In the genomic region with DNA sequence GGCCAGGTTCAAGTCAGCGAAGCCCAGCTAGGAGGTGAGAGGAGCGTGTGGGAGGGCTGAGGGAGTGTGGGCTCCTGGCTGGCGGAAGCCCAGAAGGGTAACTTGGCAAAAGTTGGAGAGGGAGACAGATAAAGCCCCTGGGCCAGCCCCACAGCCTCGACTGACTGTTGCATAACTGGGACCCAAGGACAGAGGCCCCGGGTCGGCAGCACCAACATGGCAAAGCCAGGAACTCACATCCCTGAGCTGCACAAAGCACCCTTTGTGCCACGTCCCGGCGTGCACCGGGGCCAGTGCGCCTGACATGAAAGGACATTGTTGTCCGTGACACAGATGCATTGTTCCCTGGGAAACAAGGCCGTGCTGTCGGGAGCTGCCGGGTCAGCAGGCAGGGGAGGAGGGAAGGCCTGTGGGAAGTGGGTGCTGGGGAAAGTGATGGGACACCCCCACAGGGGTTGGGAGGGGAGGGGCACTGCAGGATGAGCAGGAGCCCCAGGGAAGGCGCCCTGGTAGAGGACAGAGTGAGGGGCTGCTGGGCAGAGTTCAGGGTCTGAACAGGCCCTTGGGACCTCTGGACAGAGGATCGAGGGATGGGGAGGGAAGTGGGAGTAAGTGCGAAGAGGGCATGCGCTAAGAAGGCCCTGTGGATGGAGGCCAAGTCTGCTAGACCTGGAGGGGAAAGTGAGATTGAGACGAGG, we compare ENCODE assay signal across 1 cellular context.
TF ChIP-seq lines count a peak whose summit lies in the region.

No MANE protein-coding gene starts in this region.

TF ChIP-seq in HepG2, 621 proteins besides CTCF, POLR2A, EP300 and RAD21 (continued from another document and continues in another):
- TF ChIP-seq, protein P1, sequence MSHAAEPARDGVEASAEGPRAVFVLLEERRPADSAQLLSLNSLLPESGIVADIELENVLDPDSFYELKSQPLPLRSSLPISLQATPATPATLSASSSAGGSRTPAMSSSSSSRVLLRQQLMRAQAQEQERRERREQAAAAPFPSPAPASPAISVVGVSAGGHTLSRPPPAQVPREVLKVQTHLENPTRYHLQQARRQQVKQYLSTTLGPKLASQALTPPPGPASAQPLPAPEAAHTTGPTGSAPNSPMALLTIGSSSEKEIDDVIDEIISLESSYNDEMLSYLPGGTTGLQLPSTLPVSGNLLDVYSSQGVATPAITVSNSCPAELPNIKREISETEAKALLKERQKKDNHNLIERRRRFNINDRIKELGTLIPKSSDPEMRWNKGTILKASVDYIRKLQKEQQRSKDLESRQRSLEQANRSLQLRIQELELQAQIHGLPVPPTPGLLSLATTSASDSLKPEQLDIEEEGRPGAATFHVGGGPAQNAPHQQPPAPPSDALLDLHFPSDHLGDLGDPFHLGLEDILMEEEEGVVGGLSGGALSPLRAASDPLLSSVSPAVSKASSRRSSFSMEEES (CRISPR knock-in tag; IDR thresholded peaks at IDR 0.05): peak; percentile 94
- no peak; the same call in 1 of the 2 replicates for TF ChIP-seq ZNF782 (CRISPR knock-in tag; IDR thresholded peaks at IDR 0.05; ENCODE audit: borderline replicate concordance)
- TF ChIP-seq ZNF205 (CRISPR knock-in tag; IDR thresholded peaks at IDR 0.05): peak; percentile 55; the same call in 1 of the 2 replicates
- TF ChIP-seq HMGA1 (CRISPR knock-in tag; conservative IDR thresholded peaks at IDR 0.05): no peak
- peak; percentile 98 for TF ChIP-seq PCBP1 (IDR thresholded peaks at IDR 0.05; ENCODE audit: borderline replicate concordance, low read depth, low read length)
- peak; percentile 88; the same call in 1 of the 2 replicates for TF ChIP-seq MYC (CRISPR knock-in tag; IDR thresholded peaks at IDR 0.05; ENCODE audit: borderline replicate concordance)
- TF ChIP-seq KDM4B (CRISPR knock-in tag; IDR thresholded peaks at IDR 0.05): no peak; the same call in 1 of the 2 replicates
- no peak for TF ChIP-seq ARNT (IDR thresholded peaks at IDR 0.05)
- TF ChIP-seq, protein P2, sequence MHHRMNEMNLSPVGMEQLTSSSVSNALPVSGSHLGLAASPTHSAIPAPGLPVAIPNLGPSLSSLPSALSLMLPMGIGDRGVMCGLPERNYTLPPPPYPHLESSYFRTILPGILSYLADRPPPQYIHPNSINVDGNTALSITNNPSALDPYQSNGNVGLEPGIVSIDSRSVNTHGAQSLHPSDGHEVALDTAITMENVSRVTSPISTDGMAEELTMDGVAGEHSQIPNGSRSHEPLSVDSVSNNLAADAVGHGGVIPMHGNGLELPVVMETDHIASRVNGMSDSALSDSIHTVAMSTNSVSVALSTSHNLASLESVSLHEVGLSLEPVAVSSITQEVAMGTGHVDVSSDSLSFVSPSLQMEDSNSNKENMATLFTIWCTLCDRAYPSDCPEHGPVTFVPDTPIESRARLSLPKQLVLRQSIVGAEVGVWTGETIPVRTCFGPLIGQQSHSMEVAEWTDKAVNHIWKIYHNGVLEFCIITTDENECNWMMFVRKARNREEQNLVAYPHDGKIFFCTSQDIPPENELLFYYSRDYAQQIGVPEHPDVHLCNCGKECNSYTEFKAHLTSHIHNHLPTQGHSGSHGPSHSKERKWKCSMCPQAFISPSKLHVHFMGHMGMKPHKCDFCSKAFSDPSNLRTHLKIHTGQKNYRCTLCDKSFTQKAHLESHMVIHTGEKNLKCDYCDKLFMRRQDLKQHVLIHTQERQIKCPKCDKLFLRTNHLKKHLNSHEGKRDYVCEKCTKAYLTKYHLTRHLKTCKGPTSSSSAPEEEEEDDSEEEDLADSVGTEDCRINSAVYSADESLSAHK (CRISPR knock-in tag; IDR thresholded peaks at IDR 0.05; ENCODE audit: borderline replicate concordance): no peak
- TF ChIP-seq FOXP1 (IDR thresholded peaks at IDR 0.05): peak; percentile 89
- TF ChIP-seq FOXP1 (CRISPR knock-in tag; IDR thresholded peaks at IDR 0.05): peak; percentile 95
- TF ChIP-seq ZNF850 (CRISPR knock-in tag; conservative IDR thresholded peaks at IDR 0.05): no peak
- TF ChIP-seq HIVEP1 (CRISPR knock-in tag; IDR thresholded peaks at IDR 0.05): peak; percentile 92; the same call in 1 of the 2 replicates
- no peak for TF ChIP-seq ZNF780A (CRISPR knock-in tag; IDR thresholded peaks at IDR 0.05)
- no peak for TF ChIP-seq HHEX (CRISPR knock-in tag; IDR thresholded peaks at IDR 0.05)
- TF ChIP-seq ZNF577 (CRISPR knock-in tag; IDR thresholded peaks at IDR 0.05; ENCODE audit: borderline replicate concordance, low read depth): no peak
- no peak for TF ChIP-seq MAF1 (CRISPR knock-in tag; IDR thresholded peaks at IDR 0.05; ENCODE audit: borderline replicate concordance)
- TF ChIP-seq JUN (CRISPR knock-in tag; IDR thresholded peaks at IDR 0.05): 0 out of 2 replicates have a peak, but pooled peaks have one; percentile 33
- peak; percentile 95 for TF ChIP-seq FOXO1 (CRISPR knock-in tag; IDR thresholded peaks at IDR 0.05)
- TF ChIP-seq ZNF343 (CRISPR knock-in tag; IDR thresholded peaks at IDR 0.05): no peak
- TF ChIP-seq MTF1 (CRISPR knock-in tag; IDR thresholded peaks at IDR 0.05): no peak
- TF ChIP-seq FLYWCH1 (CRISPR knock-in tag; IDR thresholded peaks at IDR 0.05): peak; percentile 45; the same call in 1 of the 2 replicates
- TF ChIP-seq HOXA3 (CRISPR knock-in tag; IDR thresholded peaks at IDR 0.05): peak; percentile 96
- TF ChIP-seq ZNF234 (CRISPR knock-in tag; conservative IDR thresholded peaks at IDR 0.05): no peak
- TF ChIP-seq PRPF4 (IDR thresholded peaks at IDR 0.05; ENCODE audit: low read depth, low read length, poor library complexity, severe bottlenecking): no peak
- TF ChIP-seq ZFP41 (CRISPR knock-in tag; IDR thresholded peaks at IDR 0.05; ENCODE audit: borderline replicate concordance): no peak; the same call in 1 of the 2 replicates
- peak; percentile 79 for TF ChIP-seq ZNF781 (CRISPR knock-in tag; IDR thresholded peaks at IDR 0.05; ENCODE audit: borderline replicate concordance, not compliant biosample characterization)
- peak; percentile 77 for TF ChIP-seq HNF4G (IDR thresholded peaks at IDR 0.05; ENCODE audit: borderline replicate concordance, low read depth, low read length)
- TF ChIP-seq HNF4G (CRISPR knock-in tag; IDR thresholded peaks at IDR 0.05; ENCODE audit: borderline replicate concordance, low read depth): peak; percentile 73; the same call in 1 of the 2 replicates
- no peak for TF ChIP-seq GATA4 (IDR thresholded peaks at IDR 0.05; ENCODE audit: borderline replicate concordance, low read depth)
- TF ChIP-seq, protein P3, sequence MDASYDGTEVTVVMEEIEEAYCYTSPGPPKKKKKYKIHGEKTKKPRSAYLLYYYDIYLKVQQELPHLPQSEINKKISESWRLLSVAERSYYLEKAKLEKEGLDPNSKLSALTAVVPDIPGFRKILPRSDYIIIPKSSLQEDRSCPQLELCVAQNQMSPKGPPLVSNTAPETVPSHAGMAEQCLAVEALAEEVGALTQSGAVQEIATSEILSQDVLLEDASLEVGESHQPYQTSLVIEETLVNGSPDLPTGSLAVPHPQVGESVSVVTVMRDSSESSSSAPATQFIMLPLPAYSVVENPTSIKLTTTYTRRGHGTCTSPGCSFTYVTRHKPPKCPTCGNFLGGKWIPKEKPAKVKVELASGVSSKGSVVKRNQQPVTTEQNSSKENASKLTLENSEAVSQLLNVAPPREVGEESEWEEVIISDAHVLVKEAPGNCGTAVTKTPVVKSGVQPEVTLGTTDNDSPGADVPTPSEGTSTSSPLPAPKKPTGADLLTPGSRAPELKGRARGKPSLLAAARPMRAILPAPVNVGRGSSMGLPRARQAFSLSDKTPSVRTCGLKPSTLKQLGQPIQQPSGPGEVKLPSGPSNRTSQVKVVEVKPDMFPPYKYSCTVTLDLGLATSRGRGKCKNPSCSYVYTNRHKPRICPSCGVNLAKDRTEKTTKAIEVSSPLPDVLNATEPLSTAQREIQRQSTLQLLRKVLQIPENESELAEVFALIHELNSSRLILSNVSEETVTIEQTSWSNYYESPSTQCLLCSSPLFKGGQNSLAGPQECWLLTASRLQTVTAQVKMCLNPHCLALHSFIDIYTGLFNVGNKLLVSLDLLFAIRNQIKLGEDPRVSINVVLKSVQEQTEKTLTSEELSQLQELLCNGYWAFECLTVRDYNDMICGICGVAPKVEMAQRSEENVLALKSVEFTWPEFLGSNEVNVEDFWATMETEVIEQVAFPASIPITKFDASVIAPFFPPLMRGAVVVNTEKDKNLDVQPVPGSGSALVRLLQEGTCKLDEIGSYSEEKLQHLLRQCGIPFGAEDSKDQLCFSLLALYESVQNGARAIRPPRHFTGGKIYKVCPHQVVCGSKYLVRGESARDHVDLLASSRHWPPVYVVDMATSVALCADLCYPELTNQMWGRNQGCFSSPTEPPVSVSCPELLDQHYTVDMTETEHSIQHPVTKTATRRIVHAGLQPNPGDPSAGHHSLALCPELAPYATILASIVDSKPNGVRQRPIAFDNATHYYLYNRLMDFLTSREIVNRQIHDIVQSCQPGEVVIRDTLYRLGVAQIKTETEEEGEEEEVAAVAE (CRISPR knock-in tag; IDR thresholded peaks at IDR 0.05; ENCODE audit: borderline replicate concordance): no peak
- TF ChIP-seq, protein P4, sequence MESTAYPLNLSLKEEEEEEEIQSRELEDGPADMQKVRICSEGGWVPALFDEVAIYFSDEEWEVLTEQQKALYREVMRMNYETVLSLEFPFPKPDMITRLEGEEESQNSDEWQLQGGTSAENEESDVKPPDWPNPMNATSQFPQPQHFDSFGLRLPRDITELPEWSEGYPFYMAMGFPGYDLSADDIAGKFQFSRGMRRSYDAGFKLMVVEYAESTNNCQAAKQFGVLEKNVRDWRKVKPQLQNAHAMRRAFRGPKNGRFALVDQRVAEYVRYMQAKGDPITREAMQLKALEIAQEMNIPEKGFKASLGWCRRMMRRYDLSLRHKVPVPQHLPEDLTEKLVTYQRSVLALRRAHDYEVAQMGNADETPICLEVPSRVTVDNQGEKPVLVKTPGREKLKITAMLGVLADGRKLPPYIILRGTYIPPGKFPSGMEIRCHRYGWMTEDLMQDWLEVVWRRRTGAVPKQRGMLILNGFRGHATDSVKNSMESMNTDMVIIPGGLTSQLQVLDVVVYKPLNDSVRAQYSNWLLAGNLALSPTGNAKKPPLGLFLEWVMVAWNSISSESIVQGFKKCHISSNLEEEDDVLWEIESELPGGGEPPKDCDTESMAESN (CRISPR knock-in tag; conservative IDR thresholded peaks at IDR 0.05): peak; percentile 77
- TF ChIP-seq, protein P5, sequence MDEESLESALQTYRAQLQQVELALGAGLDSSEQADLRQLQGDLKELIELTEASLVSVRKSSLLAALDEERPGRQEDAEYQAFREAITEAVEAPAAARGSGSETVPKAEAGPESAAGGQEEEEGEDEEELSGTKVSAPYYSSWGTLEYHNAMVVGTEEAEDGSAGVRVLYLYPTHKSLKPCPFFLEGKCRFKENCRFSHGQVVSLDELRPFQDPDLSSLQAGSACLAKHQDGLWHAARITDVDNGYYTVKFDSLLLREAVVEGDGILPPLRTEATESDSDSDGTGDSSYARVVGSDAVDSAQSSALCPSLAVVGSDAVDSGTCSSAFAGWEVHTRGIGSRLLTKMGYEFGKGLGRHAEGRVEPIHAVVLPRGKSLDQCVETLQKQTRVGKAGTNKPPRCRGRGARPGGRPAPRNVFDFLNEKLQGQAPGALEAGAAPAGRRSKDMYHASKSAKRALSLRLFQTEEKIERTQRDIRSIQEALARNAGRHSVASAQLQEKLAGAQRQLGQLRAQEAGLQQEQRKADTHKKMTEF (CRISPR knock-in tag; IDR thresholded peaks at IDR 0.05): peak; percentile 96
- TF ChIP-seq ZBTB21 (CRISPR knock-in tag; IDR thresholded peaks at IDR 0.05): no peak
- TF ChIP-seq, protein P6, sequence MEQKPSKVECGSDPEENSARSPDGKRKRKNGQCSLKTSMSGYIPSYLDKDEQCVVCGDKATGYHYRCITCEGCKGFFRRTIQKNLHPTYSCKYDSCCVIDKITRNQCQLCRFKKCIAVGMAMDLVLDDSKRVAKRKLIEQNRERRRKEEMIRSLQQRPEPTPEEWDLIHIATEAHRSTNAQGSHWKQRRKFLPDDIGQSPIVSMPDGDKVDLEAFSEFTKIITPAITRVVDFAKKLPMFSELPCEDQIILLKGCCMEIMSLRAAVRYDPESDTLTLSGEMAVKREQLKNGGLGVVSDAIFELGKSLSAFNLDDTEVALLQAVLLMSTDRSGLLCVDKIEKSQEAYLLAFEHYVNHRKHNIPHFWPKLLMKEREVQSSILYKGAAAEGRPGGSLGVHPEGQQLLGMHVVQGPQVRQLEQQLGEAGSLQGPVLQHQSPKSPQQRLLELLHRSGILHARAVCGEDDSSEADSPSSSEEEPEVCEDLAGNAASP (CRISPR knock-in tag; IDR thresholded peaks at IDR 0.05; ENCODE audit: borderline replicate concordance): peak; percentile 89
- no peak for TF ChIP-seq NR1H2 (CRISPR knock-in tag; IDR thresholded peaks at IDR 0.05; ENCODE audit: borderline replicate concordance, low read depth)
- peak; percentile 68 for TF ChIP-seq ASH2L (IDR thresholded peaks at IDR 0.05; ENCODE audit: insufficient read length, low read depth, low read length)
- peak; percentile 34; the same call in 1 of the 2 replicates for TF ChIP-seq SNAI1 (CRISPR knock-in tag; IDR thresholded peaks at IDR 0.05; ENCODE audit: borderline replicate concordance)
- no peak; the same call in 1 of the 2 replicates for TF ChIP-seq CAMTA2 (CRISPR knock-in tag; IDR thresholded peaks at IDR 0.05; ENCODE audit: borderline replicate concordance)
- TF ChIP-seq SAP130 (CRISPR knock-in tag; IDR thresholded peaks at IDR 0.05; ENCODE audit: low read depth): peak; percentile 98
- TF ChIP-seq YEATS2 (CRISPR knock-in tag; IDR thresholded peaks at IDR 0.05; ENCODE audit: borderline replicate concordance): 0 out of 2 replicates have a peak, but pooled peaks have one; percentile 22
- peak; percentile 82 for TF ChIP-seq AKAP8 (CRISPR knock-in tag; IDR thresholded peaks at IDR 0.05)
- no peak for TF ChIP-seq RFX5 (IDR thresholded peaks at IDR 0.05; ENCODE audit: low read depth, low read length)
- no peak for TF ChIP-seq ZSCAN20 (CRISPR knock-in tag; IDR thresholded peaks at IDR 0.05; ENCODE audit: borderline replicate concordance)
- TF ChIP-seq ZNF563 (CRISPR knock-in tag; IDR thresholded peaks at IDR 0.05): peak; percentile 78; the same call in 1 of the 2 replicates
- no peak for TF ChIP-seq HCFC1 (IDR thresholded peaks at IDR 0.05; ENCODE audit: low read depth, low read length)
- TF ChIP-seq SP2 (CRISPR knock-in tag; IDR thresholded peaks at IDR 0.05): no peak
- TF ChIP-seq TCF7 (IDR thresholded peaks at IDR 0.05; ENCODE audit: low read depth): peak; percentile 92
- peak; percentile 92; the same call in 1 of the 2 replicates for TF ChIP-seq ZSCAN21 (CRISPR knock-in tag; IDR thresholded peaks at IDR 0.05; ENCODE audit: borderline replicate concordance)
- no peak for TF ChIP-seq HOXD1 (CRISPR knock-in tag; IDR thresholded peaks at IDR 0.05)
- TF ChIP-seq STAT5B (CRISPR knock-in tag; IDR thresholded peaks at IDR 0.05): no peak
